11 cellular contexts compared by ENCODE assay signal in the genomic region with DNA sequence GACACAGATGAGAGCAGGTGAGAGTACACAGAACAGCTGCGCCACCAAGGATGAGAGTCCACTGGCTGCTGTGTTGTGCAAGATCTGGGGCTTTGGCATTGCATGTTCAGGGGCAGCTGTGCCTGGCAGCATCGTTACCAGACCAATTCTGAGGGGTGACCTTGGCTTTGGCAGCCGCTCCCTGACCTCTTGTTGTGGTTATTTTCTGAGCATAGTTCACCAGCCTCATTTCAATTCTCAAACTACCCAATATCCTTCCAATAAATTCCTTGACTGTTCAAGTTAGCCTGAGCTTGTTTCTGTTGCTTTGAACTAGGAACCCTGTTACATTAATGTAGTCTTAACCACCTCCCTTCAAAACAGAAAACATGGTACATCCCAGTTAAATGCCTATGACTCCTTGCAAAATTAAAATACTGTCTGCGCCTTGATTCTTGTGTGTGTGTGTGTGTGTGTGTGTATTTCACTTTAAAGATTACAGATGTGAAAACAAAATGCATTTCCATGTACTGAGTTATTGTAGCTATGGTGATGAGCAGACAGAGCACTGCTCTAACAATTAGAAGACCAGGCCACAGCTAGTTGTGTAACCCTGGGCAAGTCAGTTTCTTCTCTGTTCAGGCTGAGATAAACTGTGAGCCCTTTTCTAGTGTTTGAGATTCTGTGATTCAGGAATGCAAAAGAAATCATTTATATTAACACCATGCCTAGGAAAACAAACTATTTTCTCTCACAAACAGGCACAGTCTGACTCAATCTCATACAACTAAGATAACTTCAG.
A peak's percentile ranks its signal among the peaks of the same experiment; 100 is the strongest.
DNase-seq lines count a peak whose midpoint lies in the region; ATAC-seq and TF ChIP-seq lines count a peak whose summit lies in the region.
"Had no signal": no experiment of that assay in that cellular context is flagged by ENCODE, and none has a peak within 500 bp of the region (broad histone marks: within the 10 kb centered on the region; RNA-seq: fewer than 3 reads in every experiment).

No MANE protein-coding gene starts in this region.

- ATAC-seq in activated CD4-positive, CD25-positive, alpha-beta regulatory T cell treated with anti-CD3 and anti-CD28 coated beads, Interleukin-2, amount 50 U/mL, for 24 hours: no peak

- peaks cover 12% of the 10 kb centered on the region for H3K4me1 Mint-ChIP-seq in glutamatergic neuron (ENCODE audit: low read depth, unreplicated experiment)

- H3K36me3 Mint-ChIP-seq in glutamatergic neuron (ENCODE audit: unreplicated experiment): no peaks in the 10 kb centered on the region
- H3K36me3 Mint-ChIP-seq: mesothelial cell of epicardium had no signal

- H3K27me3 Mint-ChIP-seq in glutamatergic neuron (ENCODE audit: unreplicated experiment): no peaks in the 10 kb centered on the region

- DNase-seq in NCI-H82 (lab: John Stamatoyannopoulos, UW) (peak; percentile 44), NCI-H82 treated with DMSO at 0.1 percent for 48 hours (lab: John Stamatoyannopoulos, UW; ENCODE audit: unreplicated experiment) (no peak), NCI-H526 treated with DMSO at 0.1 percent for 48 hours (lab: John Stamatoyannopoulos, UW) (peak; percentile 64), glutamatergic neuron (peak; percentile 33), skeletal muscle cell (ENCODE audit: low read depth) (peak; percentile 15), NAMALWA (ENCODE audit: low spot score) (no peak), NCI-H446 treated with DMSO at 0.1 percent for 48 hours (lab: John Stamatoyannopoulos, UW) (no peak)
- DNase-seq: effector memory CD4-positive, alpha-beta T cell had no signal

- no peak overlapping the region for H3K4me3 ChIP-seq in skeletal muscle cell (ENCODE audit: low read depth, low read length)
- H3K4me3 ChIP-seq: breast epithelium had no signal

- no peak overlapping the region for H3K27ac Mint-ChIP-seq in glutamatergic neuron (ENCODE audit: unreplicated experiment)
- H3K27ac Mint-ChIP-seq: mesothelial cell of epicardium had no signal

- no peak overlapping the region for H3K4me3 Mint-ChIP-seq in glutamatergic neuron (ENCODE audit: unreplicated experiment)
- H3K4me3 Mint-ChIP-seq: mesothelial cell of epicardium had no signal

- no peak for TF ChIP-seq CTCF in glutamatergic neuron (IDR thresholded peaks at IDR 0.05; ENCODE audit: partially characterized antibody, unreplicated experiment)

- peaks cover 3% of the 10 kb centered on the region for H3K9me3 Mint-ChIP-seq in glutamatergic neuron (ENCODE audit: unreplicated experiment)
- H3K9me3 Mint-ChIP-seq: mesothelial cell of epicardium had no signal

Comparison
In these comparisons a context has a peak if more than half of its experiments do, and no peak if none do; other contexts are left out.
1. DNase-seq: peak in NCI-H82 (single experiment), NCI-H526 treated with DMSO at 0.1 percent for 48 hours (single experiment), glutamatergic neuron (single experiment) and skeletal muscle cell (single experiment); none in NCI-H82 treated with DMSO at 0.1 percent for 48 hours (single experiment), NAMALWA (single experiment) and NCI-H446 treated with DMSO at 0.1 percent for 48 hours (single experiment).